8 cellular contexts compared by ENCODE assay signal in genomic region chr2:233251306-233252116, GRCh38. TPM values are rescaled to one million over a fixed set of nuclear protein-coding genes. Genes with fewer than 3 reads are reported as not detected.
DNase-seq lines count a peak whose midpoint lies in the region; ATAC-seq and TF ChIP-seq lines count a peak whose summit lies in the region.

Gene ATG16L1, plus strand, starts transcription at chr2:233251673. Its CDS starts 155 bp downstream, at chr2:233251828.

- peaks cover 18% of the 10 kb centered on the region for H3K36me3 Mint-ChIP-seq in nephron progenitor cell (ENCODE audit: low read depth)

- H3K4me1 ChIP-seq in HAP-1, result peaks cover 6% of the 10 kb centered on the region

- H3K27me3 ChIP-seq in HAP-1 (ENCODE audit: low read depth) (no peaks in the 10 kb centered on the region), MG63 (no peaks in the 10 kb centered on the region)

- peaks cover 5% of the 10 kb centered on the region for H3K27me3 Mint-ChIP-seq in nephron progenitor cell (ENCODE audit: low read depth, poor library complexity)
- H3K27me3 Mint-ChIP-seq in stimulated activated naive CD8-positive, alpha-beta T cell treated with anti-CD3 and anti-CD28 coated beads, Interleukin-15, amount 100 ng/mL, for 72 hours, result no peaks in the 10 kb centered on the region

- peak within 1 kb of the TSS; percentile 87 for H3K27ac Mint-ChIP-seq in nephron progenitor cell
- H3K27ac Mint-ChIP-seq in stimulated activated naive CD8-positive, alpha-beta T cell treated with anti-CD3 and anti-CD28 coated beads, Interleukin-15, amount 100 ng/mL, for 72 hours, result peak within 1 kb of the TSS; percentile 98

- peaks cover 18% of the 10 kb centered on the region for H3K9me3 Mint-ChIP-seq in nephron progenitor cell
- no peaks in the 10 kb centered on the region for H3K9me3 Mint-ChIP-seq in stimulated activated naive CD8-positive, alpha-beta T cell treated with anti-CD3 and anti-CD28 coated beads, Interleukin-15, amount 100 ng/mL, for 72 hours

- in situ Hi-C loops in HAP-1 (cut with MboI; ENCODE audit: low sequenced_read_pairs), result loop anchor here (5.0 to 10.0 kb wide), 2 partner anchors 399 to 647 kb away; no protein-coding TSS in a partner anchor

- peak; percentile 93 for DNase-seq in GDM1 (lab: John Stamatoyannopoulos, UW)
- peak; percentile 95 to 96 for DNase-seq in HAP-1 (ENCODE audit: low spot score in 2 of 2)
- peak; percentile 95 for DNase-seq in MG63
- peak; percentile 88 for DNase-seq in SHP77 treated with DMSO at 0.1 percent for 48 hours (lab: John Stamatoyannopoulos, UW)
- DNase-seq in activated effector memory CD4-positive, alpha-beta T cell treated with anti-CD3 and anti-CD28 coated beads, Interleukin-2, amount 50 U/mL, for 16 hours, result peak; percentile 99
- DNase-seq in fibroblast of the aortic adventitia (ENCODE audit: low read depth), result peak; percentile 95
- peak; percentile 94 for DNase-seq in nephron progenitor cell
- peak; percentile 94 to 96 for DNase-seq in stimulated activated naive CD8-positive, alpha-beta T cell treated with anti-CD3 and anti-CD28 coated beads, Interleukin-15, amount 100 ng/mL, for 72 hours

- H3K4me3 ChIP-seq in HAP-1 (peak within 1 kb of the TSS; percentile 99), MG63 (peak within 1 kb of the TSS; percentile 99), fibroblast of the aortic adventitia (ENCODE audit: low read depth, low read length) (peak within 1 kb of the TSS; percentile 88)

- peak; percentile 93 for ATAC-seq in stimulated activated naive CD8-positive, alpha-beta T cell treated with anti-CD3 and anti-CD28 coated beads, Interleukin-15, amount 100 ng/mL, for 72 hours

- H3K9me3 ChIP-seq in HAP-1, result no peaks in the 10 kb centered on the region
- H3K9me3 ChIP-seq in MG63, result no peaks in the 10 kb centered on the region

- TF ChIP-seq CTCF in fibroblast of the aortic adventitia (IDR thresholded peaks at IDR 0.05; ENCODE audit: insufficient read depth, low read length) (peak; percentile 92), nephron progenitor cell (IDR thresholded peaks at IDR 0.05) (peak; percentile 86)

- H3K4me1 Mint-ChIP-seq in nephron progenitor cell, result peaks cover 19% of the 10 kb centered on the region
- H3K4me1 Mint-ChIP-seq in stimulated activated naive CD8-positive, alpha-beta T cell treated with anti-CD3 and anti-CD28 coated beads, Interleukin-15, amount 100 ng/mL, for 72 hours, result peaks cover 68% of the 10 kb centered on the region

- H3K4me3 Mint-ChIP-seq in nephron progenitor cell, result peak within 1 kb of the TSS; percentile 97
- H3K4me3 Mint-ChIP-seq in stimulated activated naive CD8-positive, alpha-beta T cell treated with anti-CD3 and anti-CD28 coated beads, Interleukin-15, amount 100 ng/mL, for 72 hours, result peak within 1 kb of the TSS; percentile 89 to 93

- peaks cover 21% of the 10 kb centered on the region for H3K36me3 ChIP-seq in HAP-1 (replicated peaks)
- H3K36me3 ChIP-seq in MG63, result peaks cover 27% of the 10 kb centered on the region

RNA-seq across cellular contexts. Expression of gene ATG16L1, which starts in this region (rescaled TPM):
- total RNA-seq in MG63 (2014; rRNA removed; shearing (Covaris generic); ENCODE audit: low replicate concordance), result 24.4 and 33.2 TPM in 2 replicates
- 28.6 and 53.1 TPM in 2 replicates for total RNA-seq in fibroblast of the aortic adventitia (ENCODE audit: low replicate concordance)

Comparison
In these comparisons a context has a peak if more than half of its experiments do, and no peak if none do; other contexts are left out.
1. Peak in every context shown above with its lines: DNase-seq, ATAC-seq and H3K4me3 ChIP-seq.